Comparison of ENCODE assay signal across 1 cellular context in the genomic region with DNA sequence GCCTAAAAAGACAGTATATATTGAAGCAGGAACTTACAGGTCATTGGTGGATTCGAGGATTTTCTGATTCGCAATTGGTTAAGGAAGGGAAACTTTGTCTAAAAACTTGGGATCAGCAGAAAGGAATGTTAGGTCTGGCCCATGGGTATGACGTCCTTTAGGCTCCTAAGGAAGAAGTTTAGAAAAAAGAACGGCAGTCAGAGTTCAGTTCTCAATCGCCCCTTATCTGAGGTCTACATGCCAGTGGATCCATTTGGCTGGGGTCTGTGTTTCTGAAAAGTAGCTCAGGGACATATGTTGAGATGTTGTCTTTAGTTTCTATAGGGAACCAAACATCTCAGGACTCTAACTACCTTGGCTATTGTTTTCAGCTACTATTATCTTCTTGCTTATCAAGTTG.
TF ChIP-seq lines count a peak whose summit lies in the region.

No MANE protein-coding gene starts in this region.

TF ChIP-seq in GM23338, 12 proteins besides CTCF, POLR2A, EP300 and RAD21 (continued from another document):
- TF ChIP-seq, protein P1, sequence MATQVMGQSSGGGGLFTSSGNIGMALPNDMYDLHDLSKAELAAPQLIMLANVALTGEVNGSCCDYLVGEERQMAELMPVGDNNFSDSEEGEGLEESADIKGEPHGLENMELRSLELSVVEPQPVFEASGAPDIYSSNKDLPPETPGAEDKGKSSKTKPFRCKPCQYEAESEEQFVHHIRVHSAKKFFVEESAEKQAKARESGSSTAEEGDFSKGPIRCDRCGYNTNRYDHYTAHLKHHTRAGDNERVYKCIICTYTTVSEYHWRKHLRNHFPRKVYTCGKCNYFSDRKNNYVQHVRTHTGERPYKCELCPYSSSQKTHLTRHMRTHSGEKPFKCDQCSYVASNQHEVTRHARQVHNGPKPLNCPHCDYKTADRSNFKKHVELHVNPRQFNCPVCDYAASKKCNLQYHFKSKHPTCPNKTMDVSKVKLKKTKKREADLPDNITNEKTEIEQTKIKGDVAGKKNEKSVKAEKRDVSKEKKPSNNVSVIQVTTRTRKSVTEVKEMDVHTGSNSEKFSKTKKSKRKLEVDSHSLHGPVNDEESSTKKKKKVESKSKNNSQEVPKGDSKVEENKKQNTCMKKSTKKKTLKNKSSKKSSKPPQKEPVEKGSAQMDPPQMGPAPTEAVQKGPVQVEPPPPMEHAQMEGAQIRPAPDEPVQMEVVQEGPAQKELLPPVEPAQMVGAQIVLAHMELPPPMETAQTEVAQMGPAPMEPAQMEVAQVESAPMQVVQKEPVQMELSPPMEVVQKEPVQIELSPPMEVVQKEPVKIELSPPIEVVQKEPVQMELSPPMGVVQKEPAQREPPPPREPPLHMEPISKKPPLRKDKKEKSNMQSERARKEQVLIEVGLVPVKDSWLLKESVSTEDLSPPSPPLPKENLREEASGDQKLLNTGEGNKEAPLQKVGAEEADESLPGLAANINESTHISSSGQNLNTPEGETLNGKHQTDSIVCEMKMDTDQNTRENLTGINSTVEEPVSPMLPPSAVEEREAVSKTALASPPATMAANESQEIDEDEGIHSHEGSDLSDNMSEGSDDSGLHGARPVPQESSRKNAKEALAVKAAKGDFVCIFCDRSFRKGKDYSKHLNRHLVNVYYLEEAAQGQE (IDR thresholded peaks at IDR 0.05; ENCODE audit: unreplicated experiment): no peak
- TF ChIP-seq, protein P2, sequence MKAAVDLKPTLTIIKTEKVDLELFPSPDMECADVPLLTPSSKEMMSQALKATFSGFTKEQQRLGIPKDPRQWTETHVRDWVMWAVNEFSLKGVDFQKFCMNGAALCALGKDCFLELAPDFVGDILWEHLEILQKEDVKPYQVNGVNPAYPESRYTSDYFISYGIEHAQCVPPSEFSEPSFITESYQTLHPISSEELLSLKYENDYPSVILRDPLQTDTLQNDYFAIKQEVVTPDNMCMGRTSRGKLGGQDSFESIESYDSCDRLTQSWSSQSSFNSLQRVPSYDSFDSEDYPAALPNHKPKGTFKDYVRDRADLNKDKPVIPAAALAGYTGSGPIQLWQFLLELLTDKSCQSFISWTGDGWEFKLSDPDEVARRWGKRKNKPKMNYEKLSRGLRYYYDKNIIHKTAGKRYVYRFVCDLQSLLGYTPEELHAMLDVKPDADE (IDR thresholded peaks at IDR 0.05): no peak
- TF ChIP-seq NANOG (IDR thresholded peaks at IDR 0.05; ENCODE audit: borderline replicate concordance) (no peak), ZNF331 (CRISPR knock-in tag; IDR thresholded peaks at IDR 0.05; ENCODE audit: low read depth) (no peak), ZNF114 (CRISPR knock-in tag; IDR thresholded peaks at IDR 0.05) (no peak), JUNB (IDR thresholded peaks at IDR 0.05; ENCODE audit: unreplicated experiment) (no peak)
- TF ChIP-seq, protein P3, sequence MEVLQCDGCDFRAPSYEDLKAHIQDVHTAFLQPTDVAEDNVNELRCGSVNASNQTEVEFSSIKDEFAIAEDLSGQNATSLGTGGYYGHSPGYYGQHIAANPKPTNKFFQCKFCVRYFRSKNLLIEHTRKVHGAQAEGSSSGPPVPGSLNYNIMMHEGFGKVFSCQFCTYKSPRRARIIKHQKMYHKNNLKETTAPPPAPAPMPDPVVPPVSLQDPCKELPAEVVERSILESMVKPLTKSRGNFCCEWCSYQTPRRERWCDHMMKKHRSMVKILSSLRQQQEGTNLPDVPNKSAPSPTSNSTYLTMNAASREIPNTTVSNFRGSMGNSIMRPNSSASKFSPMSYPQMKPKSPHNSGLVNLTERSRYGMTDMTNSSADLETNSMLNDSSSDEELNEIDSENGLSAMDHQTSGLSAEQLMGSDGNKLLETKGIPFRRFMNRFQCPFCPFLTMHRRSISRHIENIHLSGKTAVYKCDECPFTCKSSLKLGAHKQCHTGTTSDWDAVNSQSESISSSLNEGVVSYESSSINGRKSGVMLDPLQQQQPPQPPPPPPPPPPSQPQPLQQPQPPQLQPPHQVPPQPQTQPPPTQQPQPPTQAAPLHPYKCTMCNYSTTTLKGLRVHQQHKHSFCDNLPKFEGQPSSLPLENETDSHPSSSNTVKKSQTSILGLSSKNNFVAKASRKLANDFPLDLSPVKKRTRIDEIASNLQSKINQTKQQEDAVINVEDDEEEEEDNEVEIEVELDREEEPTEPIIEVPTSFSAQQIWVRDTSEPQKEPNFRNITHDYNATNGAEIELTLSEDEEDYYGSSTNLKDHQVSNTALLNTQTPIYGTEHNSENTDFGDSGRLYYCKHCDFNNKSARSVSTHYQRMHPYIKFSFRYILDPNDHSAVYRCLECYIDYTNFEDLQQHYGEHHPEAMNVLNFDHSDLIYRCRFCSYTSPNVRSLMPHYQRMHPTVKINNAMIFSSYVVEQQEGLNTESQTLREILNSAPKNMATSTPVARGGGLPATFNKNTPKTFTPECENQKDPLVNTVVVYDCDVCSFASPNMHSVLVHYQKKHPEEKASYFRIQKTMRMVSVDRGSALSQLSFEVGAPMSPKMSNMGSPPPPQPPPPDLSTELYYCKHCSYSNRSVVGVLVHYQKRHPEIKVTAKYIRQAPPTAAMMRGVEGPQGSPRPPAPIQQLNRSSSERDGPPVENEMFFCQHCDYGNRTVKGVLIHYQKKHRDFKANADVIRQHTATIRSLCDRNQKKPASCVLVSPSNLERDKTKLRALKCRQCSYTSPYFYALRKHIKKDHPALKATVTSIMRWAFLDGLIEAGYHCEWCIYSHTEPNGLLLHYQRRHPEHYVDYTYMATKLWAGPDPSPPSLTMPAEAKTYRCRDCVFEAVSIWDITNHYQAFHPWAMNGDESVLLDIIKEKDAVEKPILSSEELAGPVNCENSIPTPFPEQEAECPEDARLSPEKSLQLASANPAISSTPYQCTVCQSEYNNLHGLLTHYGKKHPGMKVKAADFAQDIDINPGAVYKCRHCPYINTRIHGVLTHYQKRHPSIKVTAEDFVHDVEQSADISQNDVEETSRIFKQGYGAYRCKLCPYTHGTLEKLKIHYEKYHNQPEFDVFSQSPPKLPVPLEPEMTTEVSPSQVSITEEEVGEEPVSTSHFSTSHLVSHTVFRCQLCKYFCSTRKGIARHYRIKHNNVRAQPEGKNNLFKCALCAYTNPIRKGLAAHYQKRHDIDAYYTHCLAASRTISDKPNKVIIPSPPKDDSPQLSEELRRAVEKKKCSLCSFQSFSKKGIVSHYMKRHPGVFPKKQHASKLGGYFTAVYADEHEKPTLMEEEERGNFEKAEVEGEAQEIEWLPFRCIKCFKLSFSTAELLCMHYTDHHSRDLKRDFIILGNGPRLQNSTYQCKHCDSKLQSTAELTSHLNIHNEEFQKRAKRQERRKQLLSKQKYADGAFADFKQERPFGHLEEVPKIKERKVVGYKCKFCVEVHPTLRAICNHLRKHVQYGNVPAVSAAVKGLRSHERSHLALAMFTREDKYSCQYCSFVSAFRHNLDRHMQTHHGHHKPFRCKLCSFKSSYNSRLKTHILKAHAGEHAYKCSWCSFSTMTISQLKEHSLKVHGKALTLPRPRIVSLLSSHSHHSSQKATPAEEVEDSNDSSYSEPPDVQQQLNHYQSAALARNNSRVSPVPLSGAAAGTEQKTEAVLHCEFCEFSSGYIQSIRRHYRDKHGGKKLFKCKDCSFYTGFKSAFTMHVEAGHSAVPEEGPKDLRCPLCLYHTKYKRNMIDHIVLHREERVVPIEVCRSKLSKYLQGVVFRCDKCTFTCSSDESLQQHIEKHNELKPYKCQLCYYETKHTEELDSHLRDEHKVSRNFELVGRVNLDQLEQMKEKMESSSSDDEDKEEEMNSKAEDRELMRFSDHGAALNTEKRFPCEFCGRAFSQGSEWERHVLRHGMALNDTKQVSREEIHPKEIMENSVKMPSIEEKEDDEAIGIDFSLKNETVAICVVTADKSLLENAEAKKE (CRISPR knock-in tag; IDR thresholded peaks at IDR 0.05): no peak
